Comparison of ENCODE assay signal across 24 cellular contexts in genomic region chr6:21050930-21051329, GRCh38.
"Had no signal": no experiment of that assay in that cellular context is flagged by ENCODE, and none has a peak within 500 bp of the region (broad histone marks: within the 10 kb centered on the region; RNA-seq: fewer than 3 reads in every experiment).

No MANE protein-coding gene starts in this region.

- ATAC-seq: left colon; natural killer cell; right cardiac atrium; stimulated activated memory B cell treated with anti-CD40 and anti-IgM and Interleukin-4, amounts not matched to agents 10 μg/mL and 1 μg/mL and 100 μg/mL, for 72 hours; stimulated activated naive CD8-positive, alpha-beta T cell treated with anti-CD3 and anti-CD28 coated beads, Interleukin-15, amount 100 ng/mL, for 72 hours had no signal

- DNase-seq: islet precursor cell; left colon; left ventricle myocardium inferior; mesendoderm; naive B cell; natural killer cell; nephron progenitor cell; ovary; retina; right cardiac atrium; stimulated activated CD4-positive, alpha-beta T cell treated with anti-CD3 and anti-CD28 coated beads, Interleukin-1b, Interleukin-23, amount 100 ng/mL, for 48 hours; stimulated activated CD4-positive, alpha-beta T cell treated with anti-CD3 and anti-CD28 coated beads, Interleukin-2, amount 100 ng/mL, for 48 hours; stimulated activated CD4-positive, alpha-beta T cell treated with anti-CD3 and anti-CD28 coated beads, Interleukin-4, amount 100 ng/mL, for 4 hours; stimulated activated CD8-positive, alpha-beta memory T cell treated with anti-CD3 and anti-CD28 coated beads, Interleukin-4, amount 100 ng/mL, for 48 hours; stimulated activated naive CD4-positive, alpha-beta T cell treated with Interleukin-2 at 50 U/mL for 16 hours; stimulated activated naive CD8-positive, alpha-beta T cell treated with anti-CD3 and anti-CD28 coated beads, Interleukin-15, amount 100 ng/mL, for 72 hours; substantia nigra had no signal

- H3K27ac ChIP-seq: left ventricle myocardium inferior, neural progenitor cell, neutrophil, ovary, tibial nerve, vagina had no signal

- H3K9me3 ChIP-seq: neutrophil, ovary, tibial nerve, vagina had no signal

- H3K4me2 ChIP-seq: neural progenitor cell, smooth muscle cell had no signal

- H3K27me3 ChIP-seq: neural progenitor cell, neutrophil, ovary, tibial nerve, vagina had no signal

- H2AFZ ChIP-seq: neural progenitor cell had no signal

- H3K4me1 ChIP-seq: neural progenitor cell, tibial nerve, vagina had no signal

- H3K36me3 ChIP-seq: left ventricle myocardium inferior, neural progenitor cell, neutrophil, ovary, tibial nerve, vagina had no signal

- H3K4me3 ChIP-seq: left ventricle myocardium inferior, lung, neural progenitor cell, ovary, smooth muscle cell, tibial nerve, vagina had no signal
